Comparison of ENCODE assay signal across 8 cellular contexts in genomic region chr9:124462739-124463138, GRCh38. TPM values are rescaled to one million over a fixed set of nuclear protein-coding genes. Genes with fewer than 3 reads are reported as not detected.
"Had no signal": no experiment of that assay in that cellular context is flagged by ENCODE, and none has a peak within 500 bp of the region (broad histone marks: within the 10 kb centered on the region; RNA-seq: fewer than 3 reads in every experiment).

No MANE protein-coding gene starts in this region.

- DNase-seq: GDM1, GF-D8 had no signal

- H3K4me3 ChIP-seq: GM12878 had no signal

- ATAC-seq: GM12878 had no signal

- FAIRE-seq: GM12878, GM12891, GM12892, GM18507, GM19239 had no signal

RNA-seq across cellular contexts. Expression of gene ADGRD2, which starts 12.5 kb away (rescaled TPM):
- total RNA-seq: G401, GM12878 had no signal
- polyA plus RNA-seq: GM12878 had no signal
